Comparison of ENCODE assay signal across 12 cellular contexts in the genomic region with DNA sequence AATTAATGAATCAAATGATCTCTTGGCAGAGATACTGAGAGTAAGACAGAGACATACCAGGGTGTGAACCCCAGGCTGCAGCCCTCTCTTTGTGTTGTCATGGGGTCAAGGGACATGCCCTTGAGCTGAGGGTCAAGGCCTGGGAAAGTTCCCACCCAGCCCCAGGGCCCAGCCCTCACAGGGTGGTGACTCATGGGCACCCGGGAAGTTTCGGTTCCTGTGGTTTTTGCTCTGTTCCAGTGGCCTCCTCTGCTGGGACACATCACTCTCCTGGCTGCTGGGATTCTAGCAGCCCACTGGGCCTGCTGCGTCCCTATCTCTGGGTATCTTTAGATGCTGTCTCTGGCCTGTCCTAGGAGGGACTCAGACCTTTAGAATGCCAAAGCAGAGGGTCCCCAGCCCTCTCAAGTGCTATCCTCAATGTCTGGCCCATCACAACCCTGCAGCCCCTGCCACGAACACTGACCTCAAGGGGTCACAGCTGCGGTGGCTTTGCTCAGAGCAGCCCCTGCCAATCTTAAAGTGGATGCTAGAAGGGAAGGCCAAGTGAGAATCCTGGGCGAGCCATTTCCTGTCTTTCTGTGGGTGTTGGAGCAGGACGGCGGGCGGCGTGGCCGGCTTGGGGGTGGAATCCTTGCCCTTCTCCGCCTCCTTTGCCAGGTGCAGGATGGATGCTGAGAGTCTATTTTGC.
DNase-seq lines count a peak whose midpoint lies in the region; ATAC-seq, FAIRE-seq and TF ChIP-seq lines count a peak whose summit lies in the region.
"Had no signal": no experiment of that assay in that cellular context is flagged by ENCODE, and none has a peak within 500 bp of the region (broad histone marks: within the 10 kb centered on the region; RNA-seq: fewer than 3 reads in every experiment).

No MANE protein-coding gene starts in this region.

- H4K20me1 ChIP-seq in BLaER1 (peaks cover 17% of the 10 kb centered on the region; the same call in 1 of the 2 replicates), GM12878 (ENCODE audit: control insufficient read depth, insufficient read depth) (no peaks in the 10 kb centered on the region)

- intact Hi-C loops in GM12878 (cut with micrococcal nuclease; ENCODE audit: unreplicated experiment), result no loop called here

- BruUV-seq in GM12878 (replicated peaks; lab: Mats Ljungman, UMichigan), result no TSS peak

- no peak overlapping the region for H3K4ac ChIP-seq in mesenchymal stem cell (ENCODE audit: low read depth in 1 of 2, low read length in 2 of 2)

- no peaks in the 10 kb centered on the region for H3K79me2 ChIP-seq in GM12878 (ENCODE audit: control insufficient read depth, insufficient read depth, low read length)

- TF ChIP-seq EP300 in GM12878 (IDR thresholded peaks at IDR 0.05; ENCODE audit: borderline replicate concordance in 1 of 2, control insufficient read depth in 1 of 2, low read depth in 2 of 2, low read length in 2 of 2), result 0 out of 4 replicates have a peak, but pooled peaks of 1 of the 2 experiments have one; percentile 14

- peak overlapping the region; percentile 58 for H4K91ac ChIP-seq in mesenchymal stem cell (ENCODE audit: low read length)

- no peak overlapping the region for H3K9ac ChIP-seq in BLaER1
- H3K9ac ChIP-seq in GM12878 (ENCODE audit: control insufficient read depth, insufficient read depth, low read length), result no peak overlapping the region
- no peak overlapping the region for H3K9ac ChIP-seq in mesenchymal stem cell (ENCODE audit: low read length)

- no peak overlapping the region for H3K18ac ChIP-seq in mesenchymal stem cell (ENCODE audit: low read depth in 1 of 2, low read length in 2 of 2)

- H3K4me1 ChIP-seq in BLaER1, result peaks cover 70% of the 10 kb centered on the region
- peaks cover 32% of the 10 kb centered on the region for H3K4me1 ChIP-seq in GM12878 (ENCODE audit: control insufficient read depth, insufficient read depth, low read length)
- H3K4me1 ChIP-seq in mesenchymal stem cell (ENCODE audit: control insufficient read depth, insufficient read depth, low read depth, low read length), result peaks cover 12% of the 10 kb centered on the region

- H3K14ac ChIP-seq in mesenchymal stem cell (ENCODE audit: low read length in 2 of 2), result peak overlapping the region in 1 of 2 experiments; percentile 84

- POLR2A ChIA-PET in GM12878 (lab: Charles Lee), result no interaction called here

- in situ Hi-C loops in GM12878 (cut with MboI), result no loop called here

- H3K23ac ChIP-seq in mesenchymal stem cell (ENCODE audit: low read length in 2 of 2), result peak overlapping the region in 1 of 2 experiments; percentile 29

- no peak overlapping the region for H2AK5ac ChIP-seq in mesenchymal stem cell (ENCODE audit: low read length, severe bottlenecking)

- peak overlapping the region; percentile 26; the same call in 1 of the 2 replicates for H3K4me2 ChIP-seq in BLaER1
- H3K4me2 ChIP-seq in GM12878 (ENCODE audit: control insufficient read depth, insufficient read depth), result no peak overlapping the region
- H3K4me2 ChIP-seq in mesenchymal stem cell (ENCODE audit: low read length, poor library complexity, severe bottlenecking), result no peak overlapping the region

- no peak for FAIRE-seq in GM12878 (lab: Jason Lieb, UNC)

- H3K27ac ChIP-seq in BLaER1 (no peak overlapping the region), GM12878 (ENCODE audit: control insufficient read depth, insufficient read depth) (no peak overlapping the region), mesenchymal stem cell (ENCODE audit: low read length, poor library complexity, severe bottlenecking) (no peak overlapping the region)

- SMC1A ChIA-PET in GM12878 (lab: Charles Lee; ENCODE audit: uncharacterized antibody, unreplicated experiment), result interaction anchor here (0.6 to 1.9 kb wide), 4 partner anchors 22 to 164 kb away, joined by 3 to 5 read pairs (median 3); no protein-coding TSS in a partner anchor

- ATAC-seq in GM12878 (peak; percentile 69), HG03039 (IDR thresholded peaks at IDR 0.05; ENCODE audit: unreplicated experiment) (no peak)

- H3K27me3 ChIP-seq in BLaER1, result no peaks in the 10 kb centered on the region
- no peaks in the 10 kb centered on the region for H3K27me3 ChIP-seq in GM12878 (replicated peaks in 1 of 2; ENCODE audit: control insufficient read depth in 2 of 2, insufficient read depth in 2 of 2, low read length in 1 of 2)
- peaks cover 34 to 42% of the 10 kb centered on the region in 2 experiments for H3K27me3 ChIP-seq in mesenchymal stem cell (ENCODE audit: control insufficient read depth in 1 of 2, insufficient read depth in 1 of 2, low read length in 2 of 2)

- no peak for TF ChIP-seq RAD21 in GM12878 (IDR thresholded peaks at IDR 0.05; ENCODE audit: insufficient read depth, low read depth, low read length)

- H2BK5ac ChIP-seq in mesenchymal stem cell (ENCODE audit: low read depth, low read length, poor library complexity, severe bottlenecking), result no peak overlapping the region

- no peak overlapping the region for H2BK12ac ChIP-seq in mesenchymal stem cell (ENCODE audit: low read length in 2 of 2)

- no peak overlapping the region for H2BK120ac ChIP-seq in mesenchymal stem cell (ENCODE audit: low read depth, low read length)

- no peaks in the 10 kb centered on the region for H3K79me1 ChIP-seq in mesenchymal stem cell (replicated peaks; ENCODE audit: low read length, poor library complexity, severe bottlenecking)

- WGBS in GM12878 (ENCODE audit: insufficient coverage, insufficient replicate concordance, low lambda C conversion rate, missing lambda C conversion rate), result 72% methylated on average over 12 of the region's 12 CpGs
- WGBS in mesenchymal stem cell, result 69% methylated on average over 12 of the region's 12 CpGs

- no peak overlapping the region for H4K8ac ChIP-seq in mesenchymal stem cell (ENCODE audit: low read length)

- RAD21 ChIA-PET in GM12878 (lab: Charles Lee; ENCODE audit: unreplicated experiment), result interaction anchor here (1.3 to 1.7 kb wide), 2 partner anchors 23 to 49 kb away, joined by 4 read pairs; no protein-coding TSS in a partner anchor

- CTCF ChIA-PET in GM12878 (lab: Yijun Ruan, JAX), result no interaction called here

- H3K36me3 ChIP-seq in BLaER1 (no peaks in the 10 kb centered on the region), GM12878 (ENCODE audit: control insufficient read depth in 2 of 2, insufficient read depth in 2 of 2, low read length in 1 of 2) (no peaks in the 10 kb centered on the region), mesenchymal stem cell (ENCODE audit: control insufficient read depth in 1 of 2, insufficient read depth in 2 of 2, low read depth in 1 of 2, low read length in 2 of 2) (no peaks in the 10 kb centered on the region)

- DNase-seq in HS-27A (ENCODE audit: low read depth), result peak; percentile 24
- peak; percentile 30 for DNase-seq in GM12878 (ENCODE audit: low read depth, low spot score)
- peak; percentile 57 for DNase-seq in mesenchymal stem cell
- no peak for DNase-seq in NCI-H524 treated with DMSO at 0.1 percent for 48 hours (lab: John Stamatoyannopoulos, UW)
- DNase-seq in kidney glomerular epithelial cell (lab: John Stamatoyannopoulos, UW), result no peak
- no peak for DNase-seq in activated naive CD4-positive, alpha-beta T cell treated with Interleukin-2 at 50 U/mL for 16 hours
- DNase-seq: central memory CD4-positive, alpha-beta T cell; GOT3; NCI-H1092 treated with DMSO at 0.1 percent for 48 hours; stimulated activated CD4-positive, alpha-beta T cell treated with anti-CD3 and anti-CD28 coated beads, Interleukin-2, amount 100 ng/mL, for 24 hours had no signal

- no peaks in the 10 kb centered on the region for H3K9me3 ChIP-seq in BLaER1
- no peaks in the 10 kb centered on the region for H3K9me3 ChIP-seq in GM12878 (replicated peaks; ENCODE audit: control insufficient read depth, insufficient read depth, low read length)
- no peaks in the 10 kb centered on the region for H3K9me3 ChIP-seq in mesenchymal stem cell (ENCODE audit: control insufficient read depth, low read length)

- H2BK15ac ChIP-seq in mesenchymal stem cell (ENCODE audit: low read depth, poor library complexity, severe bottlenecking), result no peak overlapping the region

- TF ChIP-seq CTCF in GM12878 (IDR thresholded peaks at IDR 0.05 in 2 of 3, conservative IDR thresholded peaks at IDR 0.05 in 1 of 3; ENCODE audit: control insufficient read depth in 2 of 3, extremely low read depth in 1 of 3, insufficient read depth in 1 of 3, low read depth in 3 of 3, low read length in 3 of 3), result no peak

- H2AFZ ChIP-seq in GM12878 (ENCODE audit: control insufficient read depth, low read depth, low read length) (no peak overlapping the region), mesenchymal stem cell (ENCODE audit: low read depth, low read length) (no peak overlapping the region)

- H3K4me3 ChIP-seq in BLaER1 (no peak overlapping the region), GM12878 (no peak overlapping the region), mesenchymal stem cell (ENCODE audit: insufficient read depth in 1 of 2, low read depth in 1 of 2, low read length in 2 of 2) (no peak overlapping the region)

- no peak for TF ChIP-seq POLR2A in GM12878 (IDR thresholded peaks at IDR 0.05; ENCODE audit: low read depth, low read length)

TF ChIP-seq in GM12878, 131 proteins besides CTCF, POLR2A, EP300 and RAD21 (continues in another document):
- TF ChIP-seq NR2C1 (IDR thresholded peaks at IDR 0.05) (peak; percentile 71; the same call in 1 of the 2 replicates), SPI1 (IDR thresholded peaks at IDR 0.05; ENCODE audit: borderline replicate concordance, insufficient read depth, low read depth, low read length) (0 out of 2 replicates have a peak, but pooled peaks have one; percentile 26), BMI1 (IDR thresholded peaks at IDR 0.05; ENCODE audit: borderline replicate concordance) (no peak), NFIC (IDR thresholded peaks at IDR 0.05; ENCODE audit: low read depth, low read length) (no peak), IKZF2 (IDR thresholded peaks at IDR 0.05) (peak in 1 of 2 experiments; percentile 54; a peak in 2 of 4 replicates), FOXK2 (IDR thresholded peaks at IDR 0.05) (no peak), RUNX3 (IDR thresholded peaks at IDR 0.05; ENCODE audit: low read length) (peak; percentile 58), SRF (IDR thresholded peaks at IDR 0.05; ENCODE audit: low read depth in 2 of 2, low read length in 2 of 2) (no peak), GATAD2B (conservative IDR thresholded peaks at IDR 0.05; ENCODE audit: low read depth) (0 out of 2 replicates have a peak, but pooled peaks have one; percentile 36)
- TF ChIP-seq, protein P1, sequence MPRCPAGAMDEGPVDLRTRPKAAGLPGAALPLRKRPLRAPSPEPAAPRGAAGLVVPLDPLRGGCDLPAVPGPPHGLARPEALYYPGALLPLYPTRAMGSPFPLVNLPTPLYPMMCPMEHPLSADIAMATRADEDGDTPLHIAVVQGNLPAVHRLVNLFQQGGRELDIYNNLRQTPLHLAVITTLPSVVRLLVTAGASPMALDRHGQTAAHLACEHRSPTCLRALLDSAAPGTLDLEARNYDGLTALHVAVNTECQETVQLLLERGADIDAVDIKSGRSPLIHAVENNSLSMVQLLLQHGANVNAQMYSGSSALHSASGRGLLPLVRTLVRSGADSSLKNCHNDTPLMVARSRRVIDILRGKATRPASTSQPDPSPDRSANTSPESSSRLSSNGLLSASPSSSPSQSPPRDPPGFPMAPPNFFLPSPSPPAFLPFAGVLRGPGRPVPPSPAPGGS (IDR thresholded peaks at IDR 0.05; ENCODE audit: borderline replicate concordance, insufficient read depth, low read depth, low read length, poor library complexity, severe bottlenecking), result peak; percentile 21

Comparison
In these comparisons a context has a peak if more than half of its experiments do, and no peak if none do; other contexts are left out.
1. DNase-seq: peak in HS-27A (single experiment), GM12878 (single experiment) and mesenchymal stem cell (single experiment); none in NCI-H524 treated with DMSO at 0.1 percent for 48 hours (single experiment), kidney glomerular epithelial cell (single experiment) and activated naive CD4-positive, alpha-beta T cell treated with Interleukin-2 at 50 U/mL for 16 hours (single experiment).